Comparison of ENCODE assay signal across 9 cellular contexts in the genomic region with DNA sequence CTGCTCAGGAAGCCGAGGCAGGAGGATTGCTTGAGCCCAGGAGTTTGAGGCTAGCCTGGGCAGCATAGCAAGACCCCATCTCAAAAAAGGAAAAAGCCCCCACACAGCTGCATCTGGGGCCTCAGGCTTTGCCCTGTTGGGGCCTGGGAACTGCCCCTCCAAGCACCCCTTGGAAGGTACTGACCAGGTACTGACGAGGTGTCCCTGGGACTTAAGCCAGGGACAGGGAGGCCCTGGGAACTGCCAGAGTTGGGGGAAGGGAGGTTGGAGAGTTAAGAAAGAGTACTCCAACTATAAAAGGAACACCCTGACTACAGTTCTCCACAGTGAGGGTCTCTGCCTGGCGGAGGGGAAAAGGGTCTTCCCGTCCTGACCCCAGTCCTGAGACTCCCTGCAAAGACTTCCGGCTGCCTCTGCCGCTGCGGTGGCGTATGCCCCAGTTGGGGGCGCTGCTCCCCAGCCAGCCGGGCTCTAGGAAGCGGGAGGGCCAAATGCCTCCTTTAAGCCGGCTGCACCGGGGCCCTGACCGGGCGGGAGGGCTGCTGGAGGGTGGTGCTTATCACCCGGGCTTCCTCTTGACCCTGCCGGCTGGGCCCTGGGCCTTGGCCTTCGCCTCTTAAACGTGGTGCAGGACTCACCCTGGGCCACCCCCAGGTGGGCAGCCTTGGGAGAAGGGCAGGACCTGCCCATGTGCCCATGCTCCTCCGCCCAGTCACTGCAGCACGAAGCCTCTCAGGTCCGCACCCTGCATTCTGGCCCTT. TPM values are rescaled to one million over a fixed set of nuclear protein-coding genes. Genes with fewer than 3 reads are reported as not detected.
DNase-seq lines count a peak whose midpoint lies in the region; ATAC-seq, FAIRE-seq and TF ChIP-seq lines count a peak whose summit lies in the region.
"Had no signal": no experiment of that assay in that cellular context is flagged by ENCODE, and none has a peak within 500 bp of the region (broad histone marks: within the 10 kb centered on the region; RNA-seq: fewer than 3 reads in every experiment).

No MANE protein-coding gene starts in this region.

- H3K9me3 ChIP-seq in DOHH2 (ENCODE audit: control insufficient read depth, insufficient read depth, low read length), result no peaks in the 10 kb centered on the region
- no peaks in the 10 kb centered on the region for H3K9me3 ChIP-seq in Karpas-422 (ENCODE audit: low read length)
- no peaks in the 10 kb centered on the region for H3K9me3 ChIP-seq in H1 (ENCODE audit: insufficient read depth in 2 of 2, low read depth in 1 of 2, low read length in 1 of 2)
- no peaks in the 10 kb centered on the region for H3K9me3 ChIP-seq in thoracic aorta

- CTCF ChIA-PET in H1 (lab: Charles Lee; ENCODE audit: partially characterized antibody), result interaction anchor here (0.6 to 8.3 kb wide), 31 partner anchors 9 to 1878 kb away, joined by 3 to 180 read pairs (median 5); a partner anchor contains a TSS

- peak in 1 of 2 experiments; percentile 47; a peak in 1 of 3 replicates for TF ChIP-seq POLR2A in H1 (IDR thresholded peaks at IDR 0.05; ENCODE audit: control extremely low read depth in 1 of 2, low read depth in 2 of 2, low read length in 2 of 2)

- TF ChIP-seq EP300 in H1 (IDR thresholded peaks at IDR 0.05; ENCODE audit: borderline replicate concordance in 1 of 2, low read depth in 2 of 2, low read length in 2 of 2), result no peak

- no peak overlapping the region for H2AK5ac ChIP-seq in H1 (ENCODE audit: low read depth, low read length)

- TF ChIP-seq RAD21 in H1 (IDR thresholded peaks at IDR 0.05 in 1 of 2, conservative IDR thresholded peaks at IDR 0.05 in 1 of 2; ENCODE audit: low read depth in 2 of 2, low read length in 2 of 2), result peak; percentile 95 to 96

- H3K4me1 ChIP-seq in DOHH2 (ENCODE audit: control insufficient read depth, low read length), result peaks cover 31% of the 10 kb centered on the region
- peaks cover 19% of the 10 kb centered on the region for H3K4me1 ChIP-seq in Karpas-422 (ENCODE audit: low read length)
- peaks cover 2 to 11% (median 6%) of the 10 kb centered on the region in 4 experiments for H3K4me1 ChIP-seq in H1 (replicated peaks in 1 of 4; ENCODE audit: control insufficient read depth in 3 of 4, insufficient read depth in 4 of 4, low read length in 3 of 4)
- H3K4me1 ChIP-seq in thoracic aorta (ENCODE audit: control insufficient read depth in 1 of 2, low read depth in 2 of 2), result peaks cover 4 to 24% of the 10 kb centered on the region in 2 donors

- H2BK12ac ChIP-seq in H1 (ENCODE audit: low read depth, low read length), result peak overlapping the region; percentile 94; the same call in 1 of the 2 replicates

- H4K20me1 ChIP-seq in DOHH2 (ENCODE audit: control insufficient read depth, insufficient read depth, low read depth, low read length) (no peaks in the 10 kb centered on the region), Karpas-422 (ENCODE audit: insufficient read depth, low read depth, low read length) (no peaks in the 10 kb centered on the region), H1 (replicated peaks in 1 of 2; ENCODE audit: control insufficient read depth in 1 of 2, insufficient read depth in 2 of 2, low read length in 2 of 2) (no peaks in the 10 kb centered on the region)

- no peak overlapping the region for H4K5ac ChIP-seq in H1 (ENCODE audit: insufficient read length, low read depth, low read length)

- POLR2A ChIA-PET in H1 (lab: Charles Lee; ENCODE audit: partially characterized antibody), result interaction anchor here (0.6 to 32.6 kb wide), 16 partner anchors 8 to 200 kb away, joined by 3 to 835 read pairs (median 12); a partner anchor contains a TSS

- no peak overlapping the region for H2BK120ac ChIP-seq in H1 (replicated peaks; ENCODE audit: low read depth, low read length)

- H4K91ac ChIP-seq in H1 (replicated peaks; ENCODE audit: insufficient read length, low read length), result peak overlapping the region; percentile 41

- no peaks in the 10 kb centered on the region for H3K79me1 ChIP-seq in H1 (ENCODE audit: low read depth, low read length)

- peak overlapping the region; percentile 10; the same call in 1 of the 2 replicates for H2BK15ac ChIP-seq in H1 (ENCODE audit: low read length)

- no peak overlapping the region for H3K23ac ChIP-seq in H1 (ENCODE audit: insufficient read length)

- H3K9me2 ChIP-seq in DOHH2 (replicated peaks; ENCODE audit: control insufficient read depth, low read length), result no peaks in the 10 kb centered on the region
- H3K9me2 ChIP-seq in Karpas-422 (replicated peaks; ENCODE audit: insufficient read depth, low read length), result no peaks in the 10 kb centered on the region

- no peak overlapping the region for H3K14ac ChIP-seq in H1 (ENCODE audit: insufficient read length)

- no peaks in the 10 kb centered on the region for H3K27me3 ChIP-seq in DOHH2 (ENCODE audit: control insufficient read depth, low read length)
- no peaks in the 10 kb centered on the region for H3K27me3 ChIP-seq in Karpas-422 (ENCODE audit: low read length)
- H3K27me3 ChIP-seq in H1 (replicated peaks in 1 of 4; ENCODE audit: control insufficient read depth in 3 of 4, extremely low read depth in 1 of 4, insufficient read depth in 3 of 4, low read length in 3 of 4), result peaks cover 0 to 6% (median 2%) of the 10 kb centered on the region in 4 experiments; a peak in 5 of 7 replicates
- H3K27me3 ChIP-seq in thoracic aorta (replicated peaks; ENCODE audit: insufficient read depth), result no peaks in the 10 kb centered on the region

- peak overlapping the region; percentile 12; the same call in 1 of the 2 replicates for H2AFZ ChIP-seq in Karpas-422 (ENCODE audit: low read length)
- H2AFZ ChIP-seq in H1 (ENCODE audit: low read length), result peak overlapping the region; percentile 91

- H3F3A ChIP-seq in DOHH2 (ENCODE audit: control insufficient read depth, insufficient read depth), result 0 out of 2 replicates have a peak, but pooled peaks cover 4% of the 10 kb centered on the region

- H3K4me2 ChIP-seq in DOHH2 (ENCODE audit: low read length) (peak overlapping the region; percentile 50), Karpas-422 (ENCODE audit: low read depth, low read length, poor library complexity, severe bottlenecking) (no peak overlapping the region), H1 (ENCODE audit: insufficient read depth in 1 of 2, low read depth in 2 of 2, low read length in 2 of 2) (peak overlapping the region; percentile 8 to 78)

- H3K23me2 ChIP-seq in H1 (ENCODE audit: low read depth, low read length), result no peaks in the 10 kb centered on the region; the same call in 1 of the 2 replicates

- H3K56ac ChIP-seq in H1 (replicated peaks; ENCODE audit: insufficient read length, low read depth, low read length), result no peak overlapping the region

- H2BK5ac ChIP-seq in H1 (ENCODE audit: low read depth, low read length), result peak overlapping the region; percentile 87; the same call in 1 of the 2 replicates

- FAIRE-seq in H1 (lab: Jason Lieb, UNC), result no peak

- H3K36me3 ChIP-seq in DOHH2 (ENCODE audit: control insufficient read depth, low read length), result no peaks in the 10 kb centered on the region
- no peaks in the 10 kb centered on the region for H3K36me3 ChIP-seq in Karpas-422 (ENCODE audit: insufficient read depth, low read length)
- H3K36me3 ChIP-seq in H1 (ENCODE audit: control insufficient read depth in 2 of 4, insufficient read depth in 4 of 4, low read length in 3 of 4), result no peaks in the 10 kb centered on the region
- no peaks in the 10 kb centered on the region for H3K36me3 ChIP-seq in thoracic aorta

- H3K18ac ChIP-seq in H1 (ENCODE audit: extremely low read depth, low read length), result peak overlapping the region; percentile 83

- TF ChIP-seq CTCF in DOHH2 (IDR thresholded peaks at IDR 0.05; ENCODE audit: low read depth, low read length, poor library complexity, severe bottlenecking), result peak; percentile 91
- peak; percentile 48 for TF ChIP-seq CTCF in VCaP (conservative IDR thresholded peaks at IDR 0.05)
- peak; percentile 86 to 98 (median 93) for TF ChIP-seq CTCF in H1 (IDR thresholded peaks at IDR 0.05; ENCODE audit: control extremely low read depth in 1 of 3, insufficient read depth in 1 of 3, low read depth in 1 of 3, low read length in 3 of 3)
- TF ChIP-seq CTCF in thoracic aorta (IDR thresholded peaks at IDR 0.05), result peak; percentile 24

- H2BK20ac ChIP-seq in H1 (ENCODE audit: low read length), result no peak overlapping the region

- H3K27ac ChIP-seq in DOHH2 (ENCODE audit: low read depth, low read length), result no peak overlapping the region
- H3K27ac ChIP-seq in Karpas-422 (ENCODE audit: low read length), result no peak overlapping the region
- peak overlapping the region; percentile 76 for H3K27ac ChIP-seq in VCaP
- H3K27ac ChIP-seq in H1 (ENCODE audit: low read depth, low read length), result no peak overlapping the region
- peak overlapping the region in 1 of 2 donors; percentile 37 for H3K27ac ChIP-seq in thoracic aorta

- peak overlapping the region; percentile 34 for H3K4me3 ChIP-seq in DOHH2 (ENCODE audit: low read length)
- no peak overlapping the region for H3K4me3 ChIP-seq in Karpas-422 (ENCODE audit: low read length)
- peak overlapping the region in 2 of 4 experiments; percentile 30 to 52; a peak in 4 of 8 replicates for H3K4me3 ChIP-seq in H1 (ENCODE audit: extremely low read depth in 1 of 4, insufficient read depth in 2 of 4, low read depth in 3 of 4, low read length in 4 of 4)
- no peak overlapping the region for H3K4me3 ChIP-seq in thoracic aorta

- H3K79me2 ChIP-seq in DOHH2 (ENCODE audit: control insufficient read depth, low read length) (no peaks in the 10 kb centered on the region), Karpas-422 (ENCODE audit: low read length) (no peaks in the 10 kb centered on the region), H1 (ENCODE audit: control insufficient read depth in 1 of 2, insufficient read depth in 2 of 2, low read length in 2 of 2) (no peaks in the 10 kb centered on the region)

- 13% methylated on average over 18 of the region's 22 CpGs; no CpG with 5 or more reads in 1 of the 2 experiments for WGBS in H1 (ENCODE audit: extremely low coverage in 1 of 2, insufficient coverage in 1 of 2, insufficient read length in 1 of 2, insufficient replicate concordance in 2 of 2, low coverage in 1 of 2, low lambda C conversion rate in 2 of 2, missing lambda C conversion rate in 1 of 2), 2 experiments

- DNase-seq in Karpas-422 (peak; percentile 90), H1 (ENCODE audit: low read depth in 1 of 2, low spot score in 2 of 2) (peak; percentile 57 to 93), midbrain (lab: John Stamatoyannopoulos, UW) (peak; percentile 8), thoracic aorta (ENCODE audit: low spot score) (no peak)
- DNase-seq: activated B cell treated with CpG ODN at 0.5 μM for 24 hours had no signal

- ATAC-seq in thoracic aorta (ENCODE audit: insufficient number of reproducible peaks, low FRiP score, low read depth) (no peak), HG02623 (IDR thresholded peaks at IDR 0.05; ENCODE audit: unreplicated experiment) (no peak), GM18861 (IDR thresholded peaks at IDR 0.05; ENCODE audit: unreplicated experiment) (no peak)

- peak overlapping the region; percentile 88 for H4K8ac ChIP-seq in H1 (ENCODE audit: extremely low read depth, insufficient read depth, low read length)

- no peak overlapping the region for H3K4ac ChIP-seq in H1 (replicated peaks; ENCODE audit: insufficient read length, low read depth, low read length)

- H3K9ac ChIP-seq in Karpas-422 (ENCODE audit: low read length) (no peak overlapping the region), H1 (replicated peaks in 1 of 4; ENCODE audit: extremely low read depth in 1 of 4, low read depth in 3 of 4, low read length in 3 of 4) (no peak overlapping the region; a peak in 1 of 7 replicates)

RNA-seq across cellular contexts. Expression of a gene that starts 12.8 kb away (rescaled TPM):
- total RNA-seq in Karpas-422 (2014; rRNA removed; shearing (Covaris generic); ENCODE audit: low replicate concordance), result 0.19 and 0.29 TPM in 2 replicates
- 15.2 and 16.1 TPM in 2 replicates for total RNA-seq in H1 (2021; fragmentation: NEBNext Ultra II Directional; extraction: Animal tissue kit (Norgen Biotek cat#: 25700))
- polyA plus RNA-seq in H1 (2011; rRNA removed), result 30.7 and 48.7 TPM in 2 replicates
- 26.6 TPM for polyA plus RNA-seq in H1 (2011; cell fraction: cytosol; rRNA removed)
- 50.1 TPM for polyA plus RNA-seq in H1 (2011; cell fraction: nucleus; rRNA removed)
- polyA plus RNA-seq in H1 (2012, experiment 1 of 2), result 9.2 to 18.3 TPM (median 16.3 TPM) in 4 replicates
- 11.6 TPM for polyA plus RNA-seq in H1 (2012, experiment 2 of 2)
- 11.0 TPM for polyA plus RNA-seq in H1 (2013, experiment 1 of 2)
- 13.3 TPM for polyA plus RNA-seq in H1 (2013, experiment 2 of 2)
- 8.9 and 11.3 TPM in 2 replicates for polyA minus RNA-seq in H1 (2011; rRNA and poly(A)+ RNA removed)
- 13.8 TPM for polyA minus RNA-seq in H1 (2011; cell fraction: cytosol; rRNA and poly(A)+ RNA removed)
- 11.0 TPM for polyA minus RNA-seq in H1 (2011; cell fraction: nucleus; rRNA and poly(A)+ RNA removed)
- 1 to 10 TPM; 4.4 to 8.5 TPM for total RNA-seq in thoracic aorta

RNA-seq across cellular contexts. Expression of a gene that starts 25.2 kb away (rescaled TPM):
- not detected in 2 replicates for total RNA-seq in Karpas-422 (2014; rRNA removed; shearing (Covaris generic); ENCODE audit: low replicate concordance)
- 1.4 TPM in 2 replicates for total RNA-seq in H1 (2021; fragmentation: NEBNext Ultra II Directional; extraction: Animal tissue kit (Norgen Biotek cat#: 25700))
- polyA plus RNA-seq in H1 (2011; rRNA removed), result 0.75 and 0.83 TPM in 2 replicates
- 1.0 TPM for polyA plus RNA-seq in H1 (2011; cell fraction: cytosol; rRNA removed)
- polyA plus RNA-seq in H1 (2011; cell fraction: nucleus; rRNA removed), result 2.6 TPM
- 0.86 to 1.3 TPM (median 1.1 TPM) in 4 replicates for polyA plus RNA-seq in H1 (2012, experiment 1 of 2)
- polyA plus RNA-seq in H1 (2012, experiment 2 of 2), result 0.18 TPM
- 0.51 TPM for polyA plus RNA-seq in H1 (2013, experiment 1 of 2)
- 0.63 TPM for polyA plus RNA-seq in H1 (2013, experiment 2 of 2)
- polyA minus RNA-seq in H1 (2011; rRNA and poly(A)+ RNA removed), result 0.60 and 1.7 TPM in 2 replicates
- 1.2 TPM for polyA minus RNA-seq in H1 (2011; cell fraction: cytosol; rRNA and poly(A)+ RNA removed)
- 1.00 TPM for polyA minus RNA-seq in H1 (2011; cell fraction: nucleus; rRNA and poly(A)+ RNA removed)
- under 1 TPM in 1 of 2 donors, not detected in 1; 0.68 TPM for total RNA-seq in thoracic aorta
- total RNA-seq: activated B cell treated with CpG ODN at 0.5 μM for 24 hours had no signal

RNA-seq across cellular contexts. Expression of a gene that starts 32.2 kb away (rescaled TPM):
- total RNA-seq in Karpas-422 (2014; rRNA removed; shearing (Covaris generic); ENCODE audit: low replicate concordance), result not detected in 2 replicates
- total RNA-seq in H1 (2021; fragmentation: NEBNext Ultra II Directional; extraction: Animal tissue kit (Norgen Biotek cat#: 25700)), result 3.9 and 4.2 TPM in 2 replicates
- 5.8 and 6.1 TPM in 2 replicates for polyA plus RNA-seq in H1 (2011; rRNA removed)
- 7.8 TPM for polyA plus RNA-seq in H1 (2011; cell fraction: cytosol; rRNA removed)
- polyA plus RNA-seq in H1 (2011; cell fraction: nucleus; rRNA removed), result 12.0 TPM
- polyA plus RNA-seq in H1 (2012, experiment 1 of 2), result 4.3 to 7.4 TPM (median 6.5 TPM) in 4 replicates
- polyA plus RNA-seq in H1 (2012, experiment 2 of 2), result 3.4 TPM
- 2.9 TPM for polyA plus RNA-seq in H1 (2013, experiment 1 of 2)
- 2.2 TPM for polyA plus RNA-seq in H1 (2013, experiment 2 of 2)
- 4.3 and 5.3 TPM in 2 replicates for polyA minus RNA-seq in H1 (2011; rRNA and poly(A)+ RNA removed)
- 1.8 TPM for polyA minus RNA-seq in H1 (2011; cell fraction: cytosol; rRNA and poly(A)+ RNA removed)
- 2.7 TPM for polyA minus RNA-seq in H1 (2011; cell fraction: nucleus; rRNA and poly(A)+ RNA removed)
- total RNA-seq in thoracic aorta, result 1 to 10 TPM in 1 of 2 donors, under 1 TPM in 1; 0.41 to 2.5 TPM
- total RNA-seq: activated B cell treated with CpG ODN at 0.5 μM for 24 hours had no signal

RNA-seq across cellular contexts. Expression of a gene that starts 32.9 kb away (rescaled TPM):
- 69.5 and 71.4 TPM in 2 replicates for total RNA-seq in Karpas-422 (2014; rRNA removed; shearing (Covaris generic); ENCODE audit: low replicate concordance)
- 146 and 147 TPM in 2 replicates for total RNA-seq in H1 (2021; fragmentation: NEBNext Ultra II Directional; extraction: Animal tissue kit (Norgen Biotek cat#: 25700))
- 130 and 197 TPM in 2 replicates for polyA plus RNA-seq in H1 (2011; rRNA removed)
- polyA plus RNA-seq in H1 (2011; cell fraction: cytosol; rRNA removed), result 85.0 TPM
- polyA plus RNA-seq in H1 (2011; cell fraction: nucleus; rRNA removed), result 539 TPM
- 122 to 193 TPM (median 170 TPM) in 4 replicates for polyA plus RNA-seq in H1 (2012, experiment 1 of 2)
- polyA plus RNA-seq in H1 (2012, experiment 2 of 2), result 94.0 TPM
- 48.5 TPM for polyA plus RNA-seq in H1 (2013, experiment 1 of 2)
- 35.0 TPM for polyA plus RNA-seq in H1 (2013, experiment 2 of 2)
- 520 and 532 TPM in 2 replicates for polyA minus RNA-seq in H1 (2011; rRNA and poly(A)+ RNA removed)
- 235 TPM for polyA minus RNA-seq in H1 (2011; cell fraction: cytosol; rRNA and poly(A)+ RNA removed)
- polyA minus RNA-seq in H1 (2011; cell fraction: nucleus; rRNA and poly(A)+ RNA removed), result 296 TPM
- total RNA-seq in thoracic aorta, result 10 to 100 TPM; 16.2 to 25.0 TPM

RNA-seq across cellular contexts. Expression of a gene that starts 38.0 kb away (rescaled TPM):
- total RNA-seq in Karpas-422 (2014; rRNA removed; shearing (Covaris generic); ENCODE audit: low replicate concordance), result 23.7 and 38.4 TPM in 2 replicates
- total RNA-seq in H1 (2021; fragmentation: NEBNext Ultra II Directional; extraction: Animal tissue kit (Norgen Biotek cat#: 25700)), result 118 and 123 TPM in 2 replicates
- polyA plus RNA-seq in H1 (2011; rRNA removed), result 183 and 329 TPM in 2 replicates
- 173 TPM for polyA plus RNA-seq in H1 (2011; cell fraction: cytosol; rRNA removed)
- 696 TPM for polyA plus RNA-seq in H1 (2011; cell fraction: nucleus; rRNA removed)
- 96.2 to 130 TPM (median 121 TPM) in 4 replicates for polyA plus RNA-seq in H1 (2012, experiment 1 of 2)
- 111 TPM for polyA plus RNA-seq in H1 (2012, experiment 2 of 2)
- 114 TPM for polyA plus RNA-seq in H1 (2013, experiment 1 of 2)
- 115 TPM for polyA plus RNA-seq in H1 (2013, experiment 2 of 2)
- polyA minus RNA-seq in H1 (2011; rRNA and poly(A)+ RNA removed), result 238 and 245 TPM in 2 replicates
- 75.1 TPM for polyA minus RNA-seq in H1 (2011; cell fraction: cytosol; rRNA and poly(A)+ RNA removed)
- 149 TPM for polyA minus RNA-seq in H1 (2011; cell fraction: nucleus; rRNA and poly(A)+ RNA removed)
- total RNA-seq in thoracic aorta, result 10 to 100 TPM; 26.0 to 51.2 TPM

Comparison
In these comparisons a context has a peak if more than half of its experiments do, and no peak if none do; other contexts are left out.
1. CTCF ChIP-seq: peak in every context shown above with its lines; median percentile 93 in H1; 91 in DOHH2; 48 in VCaP; 24 in thoracic aorta.